Comparison of ENCODE assay signal across 9 cellular contexts in genomic region chr5:100777680-100778281, GRCh38.
DNase-seq lines count a peak whose midpoint lies in the region; ATAC-seq and TF ChIP-seq lines count a peak whose summit lies in the region.
"Had no signal": no experiment of that assay in that cellular context is flagged by ENCODE, and none has a peak within 500 bp of the region (broad histone marks: within the 10 kb centered on the region; RNA-seq: fewer than 3 reads in every experiment).

No MANE protein-coding gene starts in this region.

- POLR2A ChIA-PET in activated CD4-positive, alpha-beta T cell treated with anti-CD3 and anti-CD28 coated beads for 36 hours (lab: Charles Lee), result interaction anchor here (0.6 kb wide), 1 partner anchor 125 kb away, joined by 4 read pairs; the partner anchor contains the start of gene ST8SIA4
- POLR2A ChIA-PET in HEK293 (lab: Yijun Ruan, JAX), result no interaction called here
- POLR2A ChIA-PET in activated naive CD8-positive, alpha-beta T cell treated with anti-CD3 and anti-CD28 coated beads, Interleukin-2, amount 10 ng/mL, durations not matched to agents 7 days and 5 days (lab: Charles Lee), result interaction anchor here (0.6 to 4.9 kb wide), 3 partner anchors 124 to 1673 kb away, joined by 3 to 72 read pairs (median 4); partner anchors contain the start of gene ST8SIA4

- H4K8ac ChIP-seq in mesenchymal stem cell (ENCODE audit: low read length), result no peak overlapping the region

- no peaks in the 10 kb centered on the region for H3K79me1 ChIP-seq in mesenchymal stem cell (replicated peaks; ENCODE audit: low read length, poor library complexity, severe bottlenecking)

- intact Hi-C loops in activated CD4-positive, alpha-beta T cell treated with anti-CD3 and anti-CD28 coated beads for 36 hours (cut with DNase I, micrococcal nuclease), result loop anchor here in 1 of 2 experiments (10.0 kb wide), 1 partner anchor 237 kb away; no protein-coding TSS in a partner anchor

- no peaks in the 10 kb centered on the region for H3K27me3 ChIP-seq in mesenchymal stem cell (ENCODE audit: control insufficient read depth in 1 of 2, insufficient read depth in 1 of 2, low read length in 2 of 2)
- H3K27me3 ChIP-seq: tibial nerve had no signal

- TF ChIP-seq CTCF in HEK293 (tag by site-specific recombination; IDR thresholded peaks at IDR 0.05) (no peak), omental fat pad (IDR thresholded peaks at IDR 0.05) (no peak)

- H3K27ac ChIP-seq in HEK293 (ENCODE audit: extremely low read depth, low read depth, low read length) (no peak overlapping the region), mesenchymal stem cell (ENCODE audit: low read length, poor library complexity, severe bottlenecking) (peak overlapping the region; percentile 89)
- H3K27ac ChIP-seq: tibial nerve had no signal

- H3K4me3 ChIP-seq in HEK293 (ENCODE audit: low read depth, low read length), result no peak overlapping the region
- peak overlapping the region in 1 of 2 experiments; percentile 65 for H3K4me3 ChIP-seq in mesenchymal stem cell (ENCODE audit: insufficient read depth in 1 of 2, low read depth in 1 of 2, low read length in 2 of 2)
- H3K4me3 ChIP-seq: tibial nerve had no signal

- H2BK12ac ChIP-seq in mesenchymal stem cell (ENCODE audit: low read length in 2 of 2), result no peak overlapping the region

- H3K36me3 Mint-ChIP-seq in activated CD4-positive, alpha-beta T cell treated with anti-CD3 and anti-CD28 coated beads for 36 hours (ENCODE audit: low read depth), result peaks cover 6% of the 10 kb centered on the region
- H3K36me3 Mint-ChIP-seq in activated naive CD8-positive, alpha-beta T cell treated with anti-CD3 and anti-CD28 coated beads, Interleukin-2, amount 10 ng/mL, durations not matched to agents 7 days and 5 days, result peaks cover 6% of the 10 kb centered on the region

- H3K27me3 Mint-ChIP-seq in activated CD4-positive, alpha-beta T cell treated with anti-CD3 and anti-CD28 coated beads for 36 hours, result no peaks in the 10 kb centered on the region
- H3K27me3 Mint-ChIP-seq in activated naive CD8-positive, alpha-beta T cell treated with anti-CD3 and anti-CD28 coated beads, Interleukin-2, amount 10 ng/mL, durations not matched to agents 7 days and 5 days, result no peaks in the 10 kb centered on the region

- H3K36me3 ChIP-seq in HEK293 (ENCODE audit: control insufficient read depth in 2 of 2, insufficient read depth in 1 of 2, low read length in 2 of 2), result no peaks in the 10 kb centered on the region
- H3K36me3 ChIP-seq in mesenchymal stem cell (ENCODE audit: control insufficient read depth in 1 of 2, insufficient read depth in 2 of 2, low read depth in 1 of 2, low read length in 2 of 2), result no peaks in the 10 kb centered on the region
- H3K36me3 ChIP-seq: tibial nerve had no signal

- peak overlapping the region in 1 of 2 experiments; percentile 64 for H3K18ac ChIP-seq in mesenchymal stem cell (ENCODE audit: low read depth in 1 of 2, low read length in 2 of 2)

- no peak overlapping the region for H3K4ac ChIP-seq in mesenchymal stem cell (ENCODE audit: low read depth in 1 of 2, low read length in 2 of 2)

- H2BK5ac ChIP-seq in mesenchymal stem cell (ENCODE audit: low read depth, low read length, poor library complexity, severe bottlenecking), result peak overlapping the region; percentile 51

- peak; percentile 40 for ATAC-seq in activated CD4-positive, alpha-beta T cell treated with anti-CD3 and anti-CD28 coated beads for 36 hours
- ATAC-seq in activated naive CD8-positive, alpha-beta T cell treated with anti-CD3 and anti-CD28 coated beads, Interleukin-2, amount 10 ng/mL, durations not matched to agents 7 days and 5 days (ENCODE audit: low read depth), result peak; percentile 46
- no peak for ATAC-seq in omental fat pad (ENCODE audit: low FRiP score)

- peak overlapping the region; percentile 15 for H2BK120ac ChIP-seq in mesenchymal stem cell (ENCODE audit: low read depth, low read length)

- H2AK5ac ChIP-seq in mesenchymal stem cell (ENCODE audit: low read length, severe bottlenecking), result no peak overlapping the region

- peak overlapping the region; percentile 49 for H3K4me2 ChIP-seq in mesenchymal stem cell (ENCODE audit: low read length, poor library complexity, severe bottlenecking)

- H3K27ac Mint-ChIP-seq in activated CD4-positive, alpha-beta T cell treated with anti-CD3 and anti-CD28 coated beads for 36 hours, result peak overlapping the region; percentile 80
- peak overlapping the region; percentile 78 for H3K27ac Mint-ChIP-seq in activated naive CD8-positive, alpha-beta T cell treated with anti-CD3 and anti-CD28 coated beads, Interleukin-2, amount 10 ng/mL, durations not matched to agents 7 days and 5 days

- peak overlapping the region; percentile 10 for H3K4me3 Mint-ChIP-seq in activated CD4-positive, alpha-beta T cell treated with anti-CD3 and anti-CD28 coated beads for 36 hours
- H3K4me3 Mint-ChIP-seq in activated naive CD8-positive, alpha-beta T cell treated with anti-CD3 and anti-CD28 coated beads, Interleukin-2, amount 10 ng/mL, durations not matched to agents 7 days and 5 days, result peak overlapping the region; percentile 59

- H3K14ac ChIP-seq in mesenchymal stem cell (ENCODE audit: low read length in 2 of 2), result no peak overlapping the region

- no peaks in the 10 kb centered on the region for H3K9me3 ChIP-seq in HEK293 (ENCODE audit: control insufficient read depth, insufficient read depth, low read depth, low read length)
- H3K9me3 ChIP-seq in mesenchymal stem cell (ENCODE audit: control insufficient read depth, low read length), result no peaks in the 10 kb centered on the region
- H3K9me3 ChIP-seq: tibial nerve had no signal

- DNase-seq in activated CD4-positive, alpha-beta T cell treated with anti-CD3 and anti-CD28 coated beads for 36 hours, result peak; percentile 42
- DNase-seq in activated CD4-positive, alpha-beta T cell treated with anti-CD3 and anti-CD28 coated beads for 1 hour, result no peak
- DNase-seq in LoVo (ENCODE audit: low spot score) (peak; percentile 76), mesenchymal stem cell (peak; percentile 81), NCI-H1092 treated with DMSO at 0.1 percent for 48 hours (lab: John Stamatoyannopoulos, UW) (no peak), omental fat pad (ENCODE audit: low spot score) (no peak)
- DNase-seq in activated naive CD8-positive, alpha-beta T cell treated with anti-CD3 and anti-CD28 coated beads, Interleukin-2, amount 10 ng/mL, durations not matched to agents 7 days and 5 days, result no peak

- 31% methylated on average over 3 of the region's 4 CpGs for WGBS in mesenchymal stem cell

- CTCF ChIA-PET in activated CD4-positive, alpha-beta T cell treated with anti-CD3 and anti-CD28 coated beads for 36 hours (lab: Charles Lee), result interaction anchor here (0.5 to 1.9 kb wide), 8 partner anchors 10 to 256 kb away, joined by 3 to 10 read pairs (median 3); no protein-coding TSS in a partner anchor
- CTCF ChIA-PET in HEK293 (lab: Yijun Ruan, JAX), result no interaction called here

- H3K4me1 ChIP-seq in HEK293 (ENCODE audit: control insufficient read depth, insufficient read depth, low read length) (no peaks in the 10 kb centered on the region), mesenchymal stem cell (ENCODE audit: control insufficient read depth, insufficient read depth, low read depth, low read length) (no peaks in the 10 kb centered on the region)

- H4K91ac ChIP-seq in mesenchymal stem cell (ENCODE audit: low read length), result no peak overlapping the region

- H3K9ac ChIP-seq in mesenchymal stem cell (ENCODE audit: low read length), result peak overlapping the region; percentile 70

- H2BK15ac ChIP-seq in mesenchymal stem cell (ENCODE audit: low read depth, poor library complexity, severe bottlenecking), result no peak overlapping the region

- H2AFZ ChIP-seq in mesenchymal stem cell (ENCODE audit: low read depth, low read length), result no peak overlapping the region

- H3K9me3 Mint-ChIP-seq in activated CD4-positive, alpha-beta T cell treated with anti-CD3 and anti-CD28 coated beads for 36 hours (ENCODE audit: low read depth), result peaks cover 1% of the 10 kb centered on the region
- no peaks in the 10 kb centered on the region for H3K9me3 Mint-ChIP-seq in activated naive CD8-positive, alpha-beta T cell treated with anti-CD3 and anti-CD28 coated beads, Interleukin-2, amount 10 ng/mL, durations not matched to agents 7 days and 5 days

- H3K4me1 Mint-ChIP-seq in activated CD4-positive, alpha-beta T cell treated with anti-CD3 and anti-CD28 coated beads for 36 hours, result peaks cover 47% of the 10 kb centered on the region
- H3K4me1 Mint-ChIP-seq in activated naive CD8-positive, alpha-beta T cell treated with anti-CD3 and anti-CD28 coated beads, Interleukin-2, amount 10 ng/mL, durations not matched to agents 7 days and 5 days, result peaks cover 23% of the 10 kb centered on the region

- no peak overlapping the region for H3K23ac ChIP-seq in mesenchymal stem cell (ENCODE audit: low read length in 2 of 2)

TF ChIP-seq in HEK293, 187 proteins besides CTCF, POLR2A, EP300 and RAD21:
- TF ChIP-seq ZNF394 (tag by site-specific recombination; IDR thresholded peaks at IDR 0.05; ENCODE audit: borderline replicate concordance), result peak; percentile 76; the same call in 1 of the 2 replicates
- TF ChIP-seq ZXDB (tag by site-specific recombination; IDR thresholded peaks at IDR 0.05), result no peak
- TF ChIP-seq ZFP69B (tag by site-specific recombination; IDR thresholded peaks at IDR 0.05), result no peak
- no peak for TF ChIP-seq ZNF112 (tag by site-specific recombination; IDR thresholded peaks at IDR 0.05)
- no peak for TF ChIP-seq YY1 (tag by site-specific recombination; IDR thresholded peaks at IDR 0.05)
- no peak for TF ChIP-seq OVOL3 (tag by site-specific recombination; IDR thresholded peaks at IDR 0.05)
- TF ChIP-seq AEBP2 (tag by site-specific recombination; IDR thresholded peaks at IDR 0.05; ENCODE audit: borderline replicate concordance), result no peak
- TF ChIP-seq ZFP41 (tag by site-specific recombination; IDR thresholded peaks at IDR 0.05; ENCODE audit: borderline replicate concordance), result no peak

Comparison
In these comparisons a context has a peak if more than half of its experiments do, and no peak if none do; other contexts are left out.
1. DNase-seq: peak in activated CD4-positive, alpha-beta T cell treated with anti-CD3 and anti-CD28 coated beads for 36 hours (single experiment), LoVo (single experiment) and mesenchymal stem cell (single experiment); none in activated CD4-positive, alpha-beta T cell treated with anti-CD3 and anti-CD28 coated beads for 1 hour (single experiment), activated naive CD8-positive, alpha-beta T cell treated with anti-CD3 and anti-CD28 coated beads, Interleukin-2, amount 10 ng/mL, durations not matched to agents 7 days and 5 days (single experiment), NCI-H1092 treated with DMSO at 0.1 percent for 48 hours (single experiment) and omental fat pad (single experiment).